In the genomic region with DNA sequence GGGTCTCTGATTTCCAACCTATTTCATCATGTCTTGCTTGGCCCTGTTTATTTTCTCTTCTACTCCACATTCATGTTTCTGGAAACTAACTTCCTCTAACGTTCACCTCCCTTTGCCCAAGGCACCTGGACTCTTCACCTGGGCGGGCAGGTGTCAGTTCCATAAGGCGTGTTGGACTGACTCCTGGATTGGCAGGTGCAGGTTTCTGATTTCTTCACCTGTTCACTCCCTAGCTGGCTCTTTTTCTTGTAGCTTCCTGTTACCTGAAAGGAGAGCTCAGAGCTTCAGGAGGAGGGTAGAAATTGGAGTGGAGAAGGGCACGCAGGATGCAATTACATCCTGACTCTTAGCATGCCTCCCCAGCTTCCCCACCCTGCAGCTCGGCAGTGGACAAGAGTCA, we compare ENCODE assay signal across 13 cellular contexts.
DNase-seq lines count a peak whose midpoint lies in the region; ATAC-seq and TF ChIP-seq lines count a peak whose summit lies in the region.
"Had no signal": no experiment of that assay in that cellular context is flagged by ENCODE, and none has a peak within 500 bp of the region (broad histone marks: within the 10 kb centered on the region; RNA-seq: fewer than 3 reads in every experiment).

No MANE protein-coding gene starts in this region.

- no peak overlapping the region for H3K4me3 Mint-ChIP-seq in GM23338
- H3K4me3 Mint-ChIP-seq: HFFc6, mesothelial cell of epicardium had no signal

- TF ChIP-seq CTCF in GM23338 (conservative IDR thresholded peaks at IDR 0.05; ENCODE audit: low read depth in 2 of 2) (no peak), RWPE1 (conservative IDR thresholded peaks at IDR 0.05; ENCODE audit: low read depth) (no peak), A673 (conservative IDR thresholded peaks at IDR 0.05; ENCODE audit: low read depth, low read length) (no peak)

- intact Hi-C loops in A673 (cut with micrococcal nuclease; ENCODE audit: unreplicated experiment) = no loop called here

- H3K4me3 ChIP-seq in GM23338 (no peak overlapping the region), muscle layer of duodenum (ENCODE audit: low read depth in 1 of 2, low read length in 2 of 2) (no peak overlapping the region), A673 (ENCODE audit: low read depth, low read length, poor library complexity, severe bottlenecking) (no peak overlapping the region)
- H3K4me3 ChIP-seq: cardiac muscle cell had no signal

- DNase-seq in GM23338 (ENCODE audit: low spot score) (no peak), NCI-H2081 treated with DMSO at 0.1 percent for 48 hours (lab: John Stamatoyannopoulos, UW) (peak; percentile 61), RWPE1 (ENCODE audit: low spot score) (no peak), A673 (ENCODE audit: low spot score) (no peak)
- DNase-seq: activated naive CD4-positive, alpha-beta T cell treated with Interleukin-2 at 50 U/mL for 16 hours; HFFc6; WERI-Rb-1 had no signal

- H3K9me3 ChIP-seq in muscle layer of duodenum (ENCODE audit: control insufficient read depth in 1 of 2, low read length in 2 of 2) (no peaks in the 10 kb centered on the region), A673 (ENCODE audit: low read depth, low read length, poor library complexity, severe bottlenecking) (no peaks in the 10 kb centered on the region)

- ATAC-seq in GM23338 = no peak
- ATAC-seq in HG03439 (IDR thresholded peaks at IDR 0.05; ENCODE audit: unreplicated experiment) = no peak
- ATAC-seq in HG03521 (IDR thresholded peaks at IDR 0.05; ENCODE audit: unreplicated experiment) = no peak
- no peak for ATAC-seq in GM19397 (IDR thresholded peaks at IDR 0.05; ENCODE audit: unreplicated experiment)

- H3K27me3 ChIP-seq in GM23338 (ENCODE audit: insufficient read depth) = no peaks in the 10 kb centered on the region
- H3K27me3 ChIP-seq in muscle layer of duodenum (ENCODE audit: low read depth, low read length) = no peaks in the 10 kb centered on the region
- H3K27me3 ChIP-seq in A673 (replicated peaks; ENCODE audit: insufficient read depth, low read depth, low read length, poor library complexity) = no peaks in the 10 kb centered on the region
- H3K27me3 ChIP-seq: cardiac muscle cell had no signal

- H2AFZ ChIP-seq in GM23338 = 0 out of 2 replicates have a peak overlapping the region, but pooled peaks have one; percentile 38

- H3K36me3 ChIP-seq in GM23338 (ENCODE audit: insufficient read depth) (no peaks in the 10 kb centered on the region), muscle layer of duodenum (ENCODE audit: control insufficient read depth in 1 of 2, insufficient read depth in 2 of 2, low read length in 2 of 2) (no peaks in the 10 kb centered on the region), A673 (ENCODE audit: insufficient read depth, low read length, poor library complexity, severe bottlenecking) (no peaks in the 10 kb centered on the region)
- H3K36me3 ChIP-seq: cardiac muscle cell, WERI-Rb-1 had no signal

- H3K4me2 ChIP-seq in GM23338 = no peak overlapping the region

- H3K4me1 Mint-ChIP-seq in GM23338 = peaks cover 15% of the 10 kb centered on the region

- no peaks in the 10 kb centered on the region for H3K27me3 Mint-ChIP-seq in GM23338 (ENCODE audit: insufficient read depth, low read depth, poor library complexity)

- 0 out of 2 replicates have a peak, but pooled peaks cover 3% of the 10 kb centered on the region for H3K9me2 ChIP-seq in GM23338 (ENCODE audit: insufficient read depth)

- no peaks in the 10 kb centered on the region for H3K79me2 ChIP-seq in GM23338 (replicated peaks; ENCODE audit: insufficient read depth)

- H4K20me1 ChIP-seq in GM23338 (replicated peaks; ENCODE audit: insufficient read depth) = no peaks in the 10 kb centered on the region

- no peaks in the 10 kb centered on the region for H3F3A ChIP-seq in GM23338 (replicated peaks; ENCODE audit: low read depth)

- no peaks in the 10 kb centered on the region for H3K36me3 Mint-ChIP-seq in GM23338 (ENCODE audit: low read depth)

- H3K9me3 Mint-ChIP-seq in GM23338 = peaks cover 3% of the 10 kb centered on the region; the same call in 1 of the 3 replicates

- POLR2A ChIA-PET in RWPE1 (lab: Yijun Ruan, JAX; ENCODE audit: low non-redundant PET) (no interaction called here), A673 (lab: Charles Lee; ENCODE audit: low non-redundant PET) (no interaction called here)

- H3K27ac ChIP-seq in GM23338 (ENCODE audit: low read depth) = no peak overlapping the region
- H3K27ac ChIP-seq in RWPE1 = peak overlapping the region; percentile 92
- H3K27ac ChIP-seq in muscle layer of duodenum (ENCODE audit: low read length) = peak overlapping the region; percentile 85
- no peak overlapping the region for H3K27ac ChIP-seq in A673 (ENCODE audit: low read depth, low read length, poor library complexity, severe bottlenecking)
- H3K27ac ChIP-seq: cardiac muscle cell, WERI-Rb-1 had no signal

- no peak overlapping the region for H3K27ac Mint-ChIP-seq in GM23338
- H3K27ac Mint-ChIP-seq: HFFc6, mesothelial cell of epicardium had no signal

- BruUV-seq in A673 (replicated peaks; lab: Mats Ljungman, UMichigan) = no TSS peak

- H3K4me1 ChIP-seq in GM23338 (ENCODE audit: insufficient read depth) = peaks cover 11% of the 10 kb centered on the region
- H3K4me1 ChIP-seq in muscle layer of duodenum (ENCODE audit: control insufficient read depth in 1 of 2, insufficient read depth in 2 of 2, low read length in 2 of 2) = peaks cover 0 to under 1% of the 10 kb centered on the region in 2 donors
- H3K4me1 ChIP-seq in A673 (ENCODE audit: insufficient read depth, low read length, poor library complexity, severe bottlenecking) = no peaks in the 10 kb centered on the region

- CTCF ChIA-PET in RWPE1 (lab: Yijun Ruan, JAX) = interaction anchor here (0.6 to 0.8 kb wide), 3 partner anchors 29 to 418 kb away, joined by 3 read pairs; no protein-coding TSS in a partner anchor
- CTCF ChIA-PET in A673 (lab: Charles Lee) = no interaction called here

TF ChIP-seq in GM23338, 12 proteins besides CTCF, POLR2A, EP300 and RAD21 (continues in another document):
- TF ChIP-seq, protein P1, sequence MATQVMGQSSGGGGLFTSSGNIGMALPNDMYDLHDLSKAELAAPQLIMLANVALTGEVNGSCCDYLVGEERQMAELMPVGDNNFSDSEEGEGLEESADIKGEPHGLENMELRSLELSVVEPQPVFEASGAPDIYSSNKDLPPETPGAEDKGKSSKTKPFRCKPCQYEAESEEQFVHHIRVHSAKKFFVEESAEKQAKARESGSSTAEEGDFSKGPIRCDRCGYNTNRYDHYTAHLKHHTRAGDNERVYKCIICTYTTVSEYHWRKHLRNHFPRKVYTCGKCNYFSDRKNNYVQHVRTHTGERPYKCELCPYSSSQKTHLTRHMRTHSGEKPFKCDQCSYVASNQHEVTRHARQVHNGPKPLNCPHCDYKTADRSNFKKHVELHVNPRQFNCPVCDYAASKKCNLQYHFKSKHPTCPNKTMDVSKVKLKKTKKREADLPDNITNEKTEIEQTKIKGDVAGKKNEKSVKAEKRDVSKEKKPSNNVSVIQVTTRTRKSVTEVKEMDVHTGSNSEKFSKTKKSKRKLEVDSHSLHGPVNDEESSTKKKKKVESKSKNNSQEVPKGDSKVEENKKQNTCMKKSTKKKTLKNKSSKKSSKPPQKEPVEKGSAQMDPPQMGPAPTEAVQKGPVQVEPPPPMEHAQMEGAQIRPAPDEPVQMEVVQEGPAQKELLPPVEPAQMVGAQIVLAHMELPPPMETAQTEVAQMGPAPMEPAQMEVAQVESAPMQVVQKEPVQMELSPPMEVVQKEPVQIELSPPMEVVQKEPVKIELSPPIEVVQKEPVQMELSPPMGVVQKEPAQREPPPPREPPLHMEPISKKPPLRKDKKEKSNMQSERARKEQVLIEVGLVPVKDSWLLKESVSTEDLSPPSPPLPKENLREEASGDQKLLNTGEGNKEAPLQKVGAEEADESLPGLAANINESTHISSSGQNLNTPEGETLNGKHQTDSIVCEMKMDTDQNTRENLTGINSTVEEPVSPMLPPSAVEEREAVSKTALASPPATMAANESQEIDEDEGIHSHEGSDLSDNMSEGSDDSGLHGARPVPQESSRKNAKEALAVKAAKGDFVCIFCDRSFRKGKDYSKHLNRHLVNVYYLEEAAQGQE (IDR thresholded peaks at IDR 0.05; ENCODE audit: unreplicated experiment) = no peak
- no peak for TF ChIP-seq ZNF331 (CRISPR knock-in tag; IDR thresholded peaks at IDR 0.05; ENCODE audit: low read depth)

Comparison
In these comparisons a context has a peak if more than half of its experiments do, and no peak if none do; other contexts are left out.
1. H3K27ac ChIP-seq: peak in RWPE1 (single experiment) and muscle layer of duodenum (single experiment); none in GM23338 (single experiment) and A673 (single experiment).